ENCODE assay signal across 1 cellular context in the genomic region with DNA sequence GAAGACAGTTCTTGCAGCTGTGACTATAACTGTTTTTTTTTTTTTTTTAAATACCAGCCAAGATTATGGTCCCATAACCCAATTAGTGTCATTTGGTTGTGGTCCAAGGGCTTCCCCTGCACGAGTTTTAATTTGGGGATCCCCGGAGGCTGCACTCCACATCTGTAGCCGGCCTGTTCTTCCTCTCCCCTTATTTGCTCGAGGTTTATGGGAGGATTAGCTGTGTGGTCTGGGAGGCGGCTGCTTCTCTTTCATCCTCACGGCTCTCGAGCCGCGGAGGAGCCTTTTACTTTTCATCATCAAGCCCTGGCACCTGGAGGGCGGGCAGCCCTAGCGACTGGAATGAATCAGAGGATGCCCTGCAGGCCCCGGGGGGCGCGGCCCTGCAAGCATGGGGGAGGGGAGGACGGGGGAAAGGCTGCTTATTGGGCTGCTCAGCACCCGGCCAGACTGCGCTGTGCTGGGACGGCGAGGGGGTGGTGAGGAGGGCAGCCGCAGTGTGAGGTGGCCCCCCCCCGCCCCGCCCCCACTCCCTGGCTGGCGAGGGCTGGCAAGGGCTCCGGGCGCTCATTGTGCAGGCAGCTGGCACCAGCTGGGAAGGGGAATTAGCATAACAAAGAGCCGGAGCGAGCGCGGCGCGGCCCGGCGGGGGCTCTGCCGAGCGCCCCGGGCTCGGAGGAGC.
A peak's percentile ranks its signal among the peaks of the same experiment; 100 is the strongest.
TF ChIP-seq lines count a peak whose summit lies in the region.

No MANE protein-coding gene starts in this region.

TF ChIP-seq in HEK293, 187 proteins besides CTCF, POLR2A, EP300 and RAD21 (continued from another document and continues in another):
- TF ChIP-seq, protein P1, sequence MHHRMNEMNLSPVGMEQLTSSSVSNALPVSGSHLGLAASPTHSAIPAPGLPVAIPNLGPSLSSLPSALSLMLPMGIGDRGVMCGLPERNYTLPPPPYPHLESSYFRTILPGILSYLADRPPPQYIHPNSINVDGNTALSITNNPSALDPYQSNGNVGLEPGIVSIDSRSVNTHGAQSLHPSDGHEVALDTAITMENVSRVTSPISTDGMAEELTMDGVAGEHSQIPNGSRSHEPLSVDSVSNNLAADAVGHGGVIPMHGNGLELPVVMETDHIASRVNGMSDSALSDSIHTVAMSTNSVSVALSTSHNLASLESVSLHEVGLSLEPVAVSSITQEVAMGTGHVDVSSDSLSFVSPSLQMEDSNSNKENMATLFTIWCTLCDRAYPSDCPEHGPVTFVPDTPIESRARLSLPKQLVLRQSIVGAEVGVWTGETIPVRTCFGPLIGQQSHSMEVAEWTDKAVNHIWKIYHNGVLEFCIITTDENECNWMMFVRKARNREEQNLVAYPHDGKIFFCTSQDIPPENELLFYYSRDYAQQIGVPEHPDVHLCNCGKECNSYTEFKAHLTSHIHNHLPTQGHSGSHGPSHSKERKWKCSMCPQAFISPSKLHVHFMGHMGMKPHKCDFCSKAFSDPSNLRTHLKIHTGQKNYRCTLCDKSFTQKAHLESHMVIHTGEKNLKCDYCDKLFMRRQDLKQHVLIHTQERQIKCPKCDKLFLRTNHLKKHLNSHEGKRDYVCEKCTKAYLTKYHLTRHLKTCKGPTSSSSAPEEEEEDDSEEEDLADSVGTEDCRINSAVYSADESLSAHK (tag by site-specific recombination; IDR thresholded peaks at IDR 0.05) = no peak
- TF ChIP-seq ZXDB (tag by site-specific recombination; IDR thresholded peaks at IDR 0.05) (peak; percentile 52; the same call in 1 of the 2 replicates), ZNF521 (tag by site-specific recombination; IDR thresholded peaks at IDR 0.05) (no peak), ZNF426 (tag by site-specific recombination; IDR thresholded peaks at IDR 0.05) (no peak), ZNF394 (tag by site-specific recombination; IDR thresholded peaks at IDR 0.05; ENCODE audit: borderline replicate concordance) (peak; percentile 93), ZNF335 (tag by site-specific recombination; conservative IDR thresholded peaks at IDR 0.05) (peak; percentile 95), ZNF768 (tag by site-specific recombination; IDR thresholded peaks at IDR 0.05) (no peak), ZNF350 (tag by site-specific recombination; IDR thresholded peaks at IDR 0.05) (no peak), SALL2 (tag by site-specific recombination; IDR thresholded peaks at IDR 0.05; ENCODE audit: borderline replicate concordance) (no peak), ZBTB8A (tag by site-specific recombination; IDR thresholded peaks at IDR 0.05) (peak; percentile 78; the same call in 1 of the 2 replicates), ZNF701 (tag by site-specific recombination; IDR thresholded peaks at IDR 0.05) (0 out of 2 replicates have a peak, but pooled peaks have one; percentile 0), SP2 (tag by site-specific recombination; IDR thresholded peaks at IDR 0.05) (peak; percentile 76), ZNF133 (tag by site-specific recombination; IDR thresholded peaks at IDR 0.05) (no peak), ZNF37A (tag by site-specific recombination; IDR thresholded peaks at IDR 0.05) (no peak), ZNF544 (tag by site-specific recombination; IDR thresholded peaks at IDR 0.05) (no peak), ZNF366 (tag by site-specific recombination; conservative IDR thresholded peaks at IDR 0.05) (0 out of 2 replicates have a peak, but pooled peaks have one; percentile 11), KLF10 (tag by site-specific recombination; IDR thresholded peaks at IDR 0.05) (peak; percentile 84; the same call in 1 of the 2 replicates), ZNF600 (tag by site-specific recombination; IDR thresholded peaks at IDR 0.05) (no peak; the same call in 1 of the 2 replicates), GLIS2 (tag by site-specific recombination; IDR thresholded peaks at IDR 0.05) (peak; percentile 84), KLF1 (tag by site-specific recombination; IDR thresholded peaks at IDR 0.05) (peak; percentile 55), ZNF157 (tag by site-specific recombination; IDR thresholded peaks at IDR 0.05) (no peak), HOXD13 (CRISPR knock-in tag; IDR thresholded peaks at IDR 0.05; ENCODE audit: borderline replicate concordance) (no peak), ZNF843 (tag by site-specific recombination; IDR thresholded peaks at IDR 0.05) (0 out of 2 replicates have a peak, but pooled peaks have one; percentile 61), MEIS1 (CRISPR knock-in tag; IDR thresholded peaks at IDR 0.05; ENCODE audit: borderline replicate concordance) (no peak), KLF16 (tag by site-specific recombination; IDR thresholded peaks at IDR 0.05) (peak; percentile 59; the same call in 1 of the 2 replicates), TRIM28 (IDR thresholded peaks at IDR 0.05; ENCODE audit: borderline replicate concordance, low read length) (no peak), ZNF548 (tag by site-specific recombination; IDR thresholded peaks at IDR 0.05) (no peak), ZNF2 (tag by site-specific recombination; IDR thresholded peaks at IDR 0.05) (peak; percentile 32; the same call in 1 of the 2 replicates), ZNF302 (tag by site-specific recombination; IDR thresholded peaks at IDR 0.05; ENCODE audit: low read depth) (no peak)
- TF ChIP-seq, protein P2, sequence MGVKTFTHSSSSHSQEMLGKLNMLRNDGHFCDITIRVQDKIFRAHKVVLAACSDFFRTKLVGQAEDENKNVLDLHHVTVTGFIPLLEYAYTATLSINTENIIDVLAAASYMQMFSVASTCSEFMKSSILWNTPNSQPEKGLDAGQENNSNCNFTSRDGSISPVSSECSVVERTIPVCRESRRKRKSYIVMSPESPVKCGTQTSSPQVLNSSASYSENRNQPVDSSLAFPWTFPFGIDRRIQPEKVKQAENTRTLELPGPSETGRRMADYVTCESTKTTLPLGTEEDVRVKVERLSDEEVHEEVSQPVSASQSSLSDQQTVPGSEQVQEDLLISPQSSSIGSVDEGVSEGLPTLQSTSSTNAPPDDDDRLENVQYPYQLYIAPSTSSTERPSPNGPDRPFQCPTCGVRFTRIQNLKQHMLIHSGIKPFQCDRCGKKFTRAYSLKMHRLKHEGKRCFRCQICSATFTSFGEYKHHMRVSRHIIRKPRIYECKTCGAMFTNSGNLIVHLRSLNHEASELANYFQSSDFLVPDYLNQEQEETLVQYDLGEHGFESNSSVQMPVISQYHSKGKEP (tag by site-specific recombination; IDR thresholded peaks at IDR 0.05) = peak; percentile 23; the same call in 1 of the 2 replicates
- TF ChIP-seq, protein P3, sequence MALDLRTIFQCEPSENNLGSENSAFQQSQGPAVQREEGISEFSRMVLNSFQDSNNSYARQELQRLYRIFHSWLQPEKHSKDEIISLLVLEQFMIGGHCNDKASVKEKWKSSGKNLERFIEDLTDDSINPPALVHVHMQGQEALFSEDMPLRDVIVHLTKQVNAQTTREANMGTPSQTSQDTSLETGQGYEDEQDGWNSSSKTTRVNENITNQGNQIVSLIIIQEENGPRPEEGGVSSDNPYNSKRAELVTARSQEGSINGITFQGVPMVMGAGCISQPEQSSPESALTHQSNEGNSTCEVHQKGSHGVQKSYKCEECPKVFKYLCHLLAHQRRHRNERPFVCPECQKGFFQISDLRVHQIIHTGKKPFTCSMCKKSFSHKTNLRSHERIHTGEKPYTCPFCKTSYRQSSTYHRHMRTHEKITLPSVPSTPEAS (tag by site-specific recombination; IDR thresholded peaks at IDR 0.05) = no peak
- TF ChIP-seq, protein P4, sequence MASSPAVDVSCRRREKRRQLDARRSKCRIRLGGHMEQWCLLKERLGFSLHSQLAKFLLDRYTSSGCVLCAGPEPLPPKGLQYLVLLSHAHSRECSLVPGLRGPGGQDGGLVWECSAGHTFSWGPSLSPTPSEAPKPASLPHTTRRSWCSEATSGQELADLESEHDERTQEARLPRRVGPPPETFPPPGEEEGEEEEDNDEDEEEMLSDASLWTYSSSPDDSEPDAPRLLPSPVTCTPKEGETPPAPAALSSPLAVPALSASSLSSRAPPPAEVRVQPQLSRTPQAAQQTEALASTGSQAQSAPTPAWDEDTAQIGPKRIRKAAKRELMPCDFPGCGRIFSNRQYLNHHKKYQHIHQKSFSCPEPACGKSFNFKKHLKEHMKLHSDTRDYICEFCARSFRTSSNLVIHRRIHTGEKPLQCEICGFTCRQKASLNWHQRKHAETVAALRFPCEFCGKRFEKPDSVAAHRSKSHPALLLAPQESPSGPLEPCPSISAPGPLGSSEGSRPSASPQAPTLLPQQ (tag by site-specific recombination; IDR thresholded peaks at IDR 0.05) = no peak
- TF ChIP-seq, protein P5, sequence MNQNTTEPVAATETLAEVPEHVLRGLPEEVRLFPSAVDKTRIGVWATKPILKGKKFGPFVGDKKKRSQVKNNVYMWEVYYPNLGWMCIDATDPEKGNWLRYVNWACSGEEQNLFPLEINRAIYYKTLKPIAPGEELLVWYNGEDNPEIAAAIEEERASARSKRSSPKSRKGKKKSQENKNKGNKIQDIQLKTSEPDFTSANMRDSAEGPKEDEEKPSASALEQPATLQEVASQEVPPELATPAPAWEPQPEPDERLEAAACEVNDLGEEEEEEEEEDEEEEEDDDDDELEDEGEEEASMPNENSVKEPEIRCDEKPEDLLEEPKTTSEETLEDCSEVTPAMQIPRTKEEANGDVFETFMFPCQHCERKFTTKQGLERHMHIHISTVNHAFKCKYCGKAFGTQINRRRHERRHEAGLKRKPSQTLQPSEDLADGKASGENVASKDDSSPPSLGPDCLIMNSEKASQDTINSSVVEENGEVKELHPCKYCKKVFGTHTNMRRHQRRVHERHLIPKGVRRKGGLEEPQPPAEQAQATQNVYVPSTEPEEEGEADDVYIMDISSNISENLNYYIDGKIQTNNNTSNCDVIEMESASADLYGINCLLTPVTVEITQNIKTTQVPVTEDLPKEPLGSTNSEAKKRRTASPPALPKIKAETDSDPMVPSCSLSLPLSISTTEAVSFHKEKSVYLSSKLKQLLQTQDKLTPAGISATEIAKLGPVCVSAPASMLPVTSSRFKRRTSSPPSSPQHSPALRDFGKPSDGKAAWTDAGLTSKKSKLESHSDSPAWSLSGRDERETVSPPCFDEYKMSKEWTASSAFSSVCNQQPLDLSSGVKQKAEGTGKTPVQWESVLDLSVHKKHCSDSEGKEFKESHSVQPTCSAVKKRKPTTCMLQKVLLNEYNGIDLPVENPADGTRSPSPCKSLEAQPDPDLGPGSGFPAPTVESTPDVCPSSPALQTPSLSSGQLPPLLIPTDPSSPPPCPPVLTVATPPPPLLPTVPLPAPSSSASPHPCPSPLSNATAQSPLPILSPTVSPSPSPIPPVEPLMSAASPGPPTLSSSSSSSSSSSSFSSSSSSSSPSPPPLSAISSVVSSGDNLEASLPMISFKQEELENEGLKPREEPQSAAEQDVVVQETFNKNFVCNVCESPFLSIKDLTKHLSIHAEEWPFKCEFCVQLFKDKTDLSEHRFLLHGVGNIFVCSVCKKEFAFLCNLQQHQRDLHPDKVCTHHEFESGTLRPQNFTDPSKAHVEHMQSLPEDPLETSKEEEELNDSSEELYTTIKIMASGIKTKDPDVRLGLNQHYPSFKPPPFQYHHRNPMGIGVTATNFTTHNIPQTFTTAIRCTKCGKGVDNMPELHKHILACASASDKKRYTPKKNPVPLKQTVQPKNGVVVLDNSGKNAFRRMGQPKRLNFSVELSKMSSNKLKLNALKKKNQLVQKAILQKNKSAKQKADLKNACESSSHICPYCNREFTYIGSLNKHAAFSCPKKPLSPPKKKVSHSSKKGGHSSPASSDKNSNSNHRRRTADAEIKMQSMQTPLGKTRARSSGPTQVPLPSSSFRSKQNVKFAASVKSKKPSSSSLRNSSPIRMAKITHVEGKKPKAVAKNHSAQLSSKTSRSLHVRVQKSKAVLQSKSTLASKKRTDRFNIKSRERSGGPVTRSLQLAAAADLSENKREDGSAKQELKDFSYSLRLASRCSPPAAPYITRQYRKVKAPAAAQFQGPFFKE (tag by site-specific recombination; IDR thresholded peaks at IDR 0.05; ENCODE audit: borderline replicate concordance) = no peak
- TF ChIP-seq, protein P6, sequence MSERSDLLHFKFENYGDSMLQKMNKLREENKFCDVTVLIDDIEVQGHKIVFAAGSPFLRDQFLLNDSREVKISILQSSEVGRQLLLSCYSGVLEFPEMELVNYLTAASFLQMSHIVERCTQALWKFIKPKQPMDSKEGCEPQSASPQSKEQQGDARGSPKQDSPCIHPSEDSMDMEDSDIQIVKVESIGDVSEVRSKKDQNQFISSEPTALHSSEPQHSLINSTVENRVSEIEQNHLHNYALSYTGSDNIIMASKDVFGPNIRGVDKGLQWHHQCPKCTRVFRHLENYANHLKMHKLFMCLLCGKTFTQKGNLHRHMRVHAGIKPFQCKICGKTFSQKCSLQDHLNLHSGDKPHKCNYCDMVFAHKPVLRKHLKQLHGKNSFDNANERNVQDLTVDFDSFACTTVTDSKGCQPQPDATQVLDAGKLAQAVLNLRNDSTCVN (tag by site-specific recombination; optimal IDR thresholded peaks at IDR 0.05) = peak; percentile 59
- TF ChIP-seq, protein P7, sequence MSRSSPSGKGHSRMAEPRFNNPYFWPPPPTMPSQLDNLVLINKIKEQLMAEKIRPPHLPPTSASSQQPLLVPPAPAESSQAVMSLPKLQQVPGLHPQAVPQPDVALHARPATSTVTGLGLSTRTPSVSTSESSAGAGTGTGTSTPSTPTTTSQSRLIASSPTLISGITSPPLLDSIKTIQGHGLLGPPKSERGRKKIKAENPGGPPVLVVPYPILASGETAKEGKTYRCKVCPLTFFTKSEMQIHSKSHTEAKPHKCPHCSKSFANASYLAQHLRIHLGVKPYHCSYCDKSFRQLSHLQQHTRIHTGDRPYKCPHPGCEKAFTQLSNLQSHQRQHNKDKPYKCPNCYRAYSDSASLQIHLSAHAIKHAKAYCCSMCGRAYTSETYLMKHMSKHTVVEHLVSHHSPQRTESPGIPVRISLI (tag by site-specific recombination; IDR thresholded peaks at IDR 0.05) = no peak
- TF ChIP-seq, protein P8, sequence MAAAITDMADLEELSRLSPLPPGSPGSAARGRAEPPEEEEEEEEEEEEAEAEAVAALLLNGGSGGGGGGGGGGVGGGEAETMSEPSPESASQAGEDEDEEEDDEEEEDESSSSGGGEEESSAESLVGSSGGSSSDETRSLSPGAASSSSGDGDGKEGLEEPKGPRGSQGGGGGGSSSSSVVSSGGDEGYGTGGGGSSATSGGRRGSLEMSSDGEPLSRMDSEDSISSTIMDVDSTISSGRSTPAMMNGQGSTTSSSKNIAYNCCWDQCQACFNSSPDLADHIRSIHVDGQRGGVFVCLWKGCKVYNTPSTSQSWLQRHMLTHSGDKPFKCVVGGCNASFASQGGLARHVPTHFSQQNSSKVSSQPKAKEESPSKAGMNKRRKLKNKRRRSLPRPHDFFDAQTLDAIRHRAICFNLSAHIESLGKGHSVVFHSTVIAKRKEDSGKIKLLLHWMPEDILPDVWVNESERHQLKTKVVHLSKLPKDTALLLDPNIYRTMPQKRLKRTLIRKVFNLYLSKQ (tag by site-specific recombination; IDR thresholded peaks at IDR 0.05; ENCODE audit: borderline replicate concordance) = no peak
- TF ChIP-seq, protein P9, sequence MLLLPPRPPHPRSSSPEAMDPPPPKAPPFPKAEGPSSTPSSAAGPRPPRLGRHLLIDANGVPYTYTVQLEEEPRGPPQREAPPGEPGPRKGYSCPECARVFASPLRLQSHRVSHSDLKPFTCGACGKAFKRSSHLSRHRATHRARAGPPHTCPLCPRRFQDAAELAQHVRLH (tag by site-specific recombination; IDR thresholded peaks at IDR 0.05) = no peak
